Comparison of ENCODE assay signal across 3 cellular contexts in the genomic region with DNA sequence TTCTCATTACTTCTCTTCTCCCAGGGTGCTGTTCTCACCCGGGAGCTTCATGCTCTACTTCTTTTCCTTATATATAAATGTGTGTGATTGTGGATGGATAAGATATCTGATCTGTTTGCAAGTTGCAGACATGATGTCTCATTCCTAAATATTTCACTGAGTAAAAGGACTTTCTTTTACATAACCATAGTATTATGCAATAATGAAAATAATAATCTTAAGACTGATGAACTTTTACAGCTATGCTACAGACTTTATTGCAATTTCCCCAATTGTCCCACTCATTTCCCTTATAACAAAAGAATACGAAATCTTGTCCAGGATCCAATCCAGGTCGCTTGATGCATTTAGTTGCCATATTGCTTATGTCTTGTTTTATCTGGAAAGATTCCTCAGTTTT.
TF ChIP-seq lines count a peak whose summit lies in the region.

No MANE protein-coding gene starts in this region.

TF ChIP-seq in A549, 52 proteins besides CTCF, POLR2A, EP300 and RAD21:
- no peak for TF ChIP-seq MAZ (IDR thresholded peaks at IDR 0.05; ENCODE audit: borderline replicate concordance, low read depth, low read length)
- TF ChIP-seq CEBPB (IDR thresholded peaks at IDR 0.05): 0 out of 4 replicates have a peak, but pooled peaks of 1 of the 2 experiments have one; percentile 8
- TF ChIP-seq RNF2 (IDR thresholded peaks at IDR 0.05; ENCODE audit: borderline replicate concordance, low read depth): no peak
- no peak for TF ChIP-seq HEYL (CRISPR knock-in tag; IDR thresholded peaks at IDR 0.05)

TF ChIP-seq in IMR-90, 13 proteins besides CTCF, POLR2A, EP300 and RAD21:
- peak; percentile 65 for TF ChIP-seq CEBPB (IDR thresholded peaks at IDR 0.05; ENCODE audit: low read depth, low read length)
- TF ChIP-seq CHD1 (IDR thresholded peaks at IDR 0.05; ENCODE audit: low read depth, low read length): no peak

TF ChIP-seq in K562, 482 proteins besides CTCF, POLR2A, EP300 and RAD21:
- no peak for TF ChIP-seq CBX5 (IDR thresholded peaks at IDR 0.05; ENCODE audit: borderline replicate concordance, low read depth)
- 0 out of 2 replicates have a peak, but pooled peaks have one; percentile 8 for TF ChIP-seq CEBPB (tag; IDR thresholded peaks at IDR 0.05)
- TF ChIP-seq CEBPG (CRISPR knock-in tag; IDR thresholded peaks at IDR 0.05): no peak
- peak in 1 of 2 experiments; percentile 48; a peak in 2 of 4 replicates for TF ChIP-seq CEBPG (tag; conservative IDR thresholded peaks at IDR 0.05 in 1 of 2, IDR thresholded peaks at IDR 0.05 in 1 of 2)
- no peak for TF ChIP-seq CSDE1 (IDR thresholded peaks at IDR 0.05)
- no peak for TF ChIP-seq SIX5 (IDR thresholded peaks at IDR 0.05; ENCODE audit: borderline replicate concordance in 1 of 2, insufficient read depth in 1 of 2, low read depth in 1 of 2, low read length in 2 of 2)
- TF ChIP-seq HMGN3 (IDR thresholded peaks at IDR 0.05; ENCODE audit: borderline replicate concordance, extremely low read depth, insufficient read length, low read depth, low read length): no peak
- no peak for TF ChIP-seq XRCC4 (IDR thresholded peaks at IDR 0.05; ENCODE audit: extremely low read depth, insufficient read depth, insufficient read length)
- no peak for TF ChIP-seq PREB (CRISPR knock-in tag; IDR thresholded peaks at IDR 0.05)
- TF ChIP-seq SRSF1 (IDR thresholded peaks at IDR 0.05; ENCODE audit: low read depth, low read length): no peak
- no peak for TF ChIP-seq SUPT5H (IDR thresholded peaks at IDR 0.05)
- no peak for TF ChIP-seq HDAC3 (IDR thresholded peaks at IDR 0.05; ENCODE audit: borderline replicate concordance, partially characterized antibody)
- no peak for TF ChIP-seq NR4A1 (CRISPR knock-in tag; IDR thresholded peaks at IDR 0.05)
- TF ChIP-seq NR4A1 (tag; IDR thresholded peaks at IDR 0.05): no peak
